1 cellular context compared by ENCODE assay signal in genomic region chr10:61898435-61898778, GRCh38.
TF ChIP-seq lines count a peak whose summit lies in the region.

No MANE protein-coding gene starts in this region.

TF ChIP-seq in HEK293, 187 proteins besides CTCF, POLR2A, EP300 and RAD21 (continued from another document and continues in another):
- TF ChIP-seq PRDM4 (tag by site-specific recombination; IDR thresholded peaks at IDR 0.05) (peak; percentile 93), ZNF510 (tag by site-specific recombination; IDR thresholded peaks at IDR 0.05; ENCODE audit: insufficient replicate concordance) (no peak), ZNF155 (tag by site-specific recombination; IDR thresholded peaks at IDR 0.05) (no peak), ZNF391 (tag by site-specific recombination; IDR thresholded peaks at IDR 0.05; ENCODE audit: borderline replicate concordance, low read depth) (0 out of 2 replicates have a peak, but pooled peaks have one; percentile 63), ZSCAN16 (tag by site-specific recombination; IDR thresholded peaks at IDR 0.05) (no peak), YY1 (tag by site-specific recombination; IDR thresholded peaks at IDR 0.05) (no peak), PRDM2 (tag by site-specific recombination; IDR thresholded peaks at IDR 0.05; ENCODE audit: borderline replicate concordance) (no peak), ZNF140 (tag by site-specific recombination; IDR thresholded peaks at IDR 0.05) (no peak), ZNF560 (tag by site-specific recombination; IDR thresholded peaks at IDR 0.05; ENCODE audit: borderline replicate concordance) (no peak), ZNF596 (tag by site-specific recombination; IDR thresholded peaks at IDR 0.05) (peak; percentile 89), ZNF112 (tag by site-specific recombination; IDR thresholded peaks at IDR 0.05) (no peak), ZNF394 (tag by site-specific recombination; IDR thresholded peaks at IDR 0.05; ENCODE audit: borderline replicate concordance) (no peak), ZFP37 (tag by site-specific recombination; IDR thresholded peaks at IDR 0.05) (no peak), EGR2 (tag by site-specific recombination; IDR thresholded peaks at IDR 0.05; ENCODE audit: low read depth) (no peak), ZNF530 (tag by site-specific recombination; IDR thresholded peaks at IDR 0.05; ENCODE audit: low read depth) (no peak), ZNF580 (tag by site-specific recombination; IDR thresholded peaks at IDR 0.05) (peak; percentile 73; the same call in 1 of the 2 replicates), ZSCAN23 (tag by site-specific recombination; IDR thresholded peaks at IDR 0.05) (peak; percentile 50; the same call in 1 of the 2 replicates), ZNF449 (tag by site-specific recombination; IDR thresholded peaks at IDR 0.05) (no peak), ZNF24 (tag by site-specific recombination; IDR thresholded peaks at IDR 0.05) (peak; percentile 57; the same call in 1 of the 2 replicates), ZBTB10 (tag by site-specific recombination; IDR thresholded peaks at IDR 0.05) (no peak), ZNF529 (tag by site-specific recombination; IDR thresholded peaks at IDR 0.05; ENCODE audit: insufficient replicate concordance) (no peak), TSHZ1 (tag by site-specific recombination; IDR thresholded peaks at IDR 0.05; ENCODE audit: borderline replicate concordance) (peak; percentile 85), ZNF114 (tag by site-specific recombination; IDR thresholded peaks at IDR 0.05) (no peak), ZNF416 (tag by site-specific recombination; IDR thresholded peaks at IDR 0.05) (no peak), ZBTB1 (tag by site-specific recombination; IDR thresholded peaks at IDR 0.05) (peak; percentile 9; the same call in 1 of the 2 replicates), ZNF266 (tag by site-specific recombination; IDR thresholded peaks at IDR 0.05; ENCODE audit: low read depth) (no peak), ZFP69B (tag by site-specific recombination; IDR thresholded peaks at IDR 0.05) (no peak), ZFP3 (tag by site-specific recombination; IDR thresholded peaks at IDR 0.05; ENCODE audit: low read depth) (no peak), ZNF660 (tag by site-specific recombination; IDR thresholded peaks at IDR 0.05) (no peak), MZF1 (tag by site-specific recombination; IDR thresholded peaks at IDR 0.05; ENCODE audit: borderline replicate concordance) (peak; percentile 13; the same call in 1 of the 2 replicates), ZBTB7A (tag by site-specific recombination; IDR thresholded peaks at IDR 0.05; ENCODE audit: low read depth) (no peak), ZBTB48 (tag by site-specific recombination; IDR thresholded peaks at IDR 0.05) (no peak), ZNF501 (tag by site-specific recombination; IDR thresholded peaks at IDR 0.05) (no peak), TCF7L2 (IDR thresholded peaks at IDR 0.05; ENCODE audit: borderline replicate concordance, low read depth, low read length) (peak; percentile 94; the same call in 1 of the 2 replicates), ZNF169 (tag by site-specific recombination; IDR thresholded peaks at IDR 0.05) (no peak), ZFHX2 (tag by site-specific recombination; conservative IDR thresholded peaks at IDR 0.05) (no peak), AEBP2 (tag by site-specific recombination; IDR thresholded peaks at IDR 0.05; ENCODE audit: borderline replicate concordance) (0 out of 2 replicates have a peak, but pooled peaks have one; percentile 15), ZNF423 (tag by site-specific recombination; IDR thresholded peaks at IDR 0.05) (peak; percentile 97), KLF10 (tag by site-specific recombination; IDR thresholded peaks at IDR 0.05) (peak; percentile 79), ZNF311 (tag by site-specific recombination; IDR thresholded peaks at IDR 0.05; ENCODE audit: borderline replicate concordance) (no peak), ZNF341 (tag by site-specific recombination; IDR thresholded peaks at IDR 0.05; ENCODE audit: low read depth) (no peak), KLF9 (tag by site-specific recombination; IDR thresholded peaks at IDR 0.05; ENCODE audit: low read depth) (no peak), PBX3 (CRISPR knock-in tag; IDR thresholded peaks at IDR 0.05) (no peak), ZFP41 (tag by site-specific recombination; IDR thresholded peaks at IDR 0.05; ENCODE audit: borderline replicate concordance) (no peak), FEZF1 (tag by site-specific recombination; IDR thresholded peaks at IDR 0.05) (peak; percentile 85)
